ENCODE assay signal across 15 cellular contexts in the genomic region with DNA sequence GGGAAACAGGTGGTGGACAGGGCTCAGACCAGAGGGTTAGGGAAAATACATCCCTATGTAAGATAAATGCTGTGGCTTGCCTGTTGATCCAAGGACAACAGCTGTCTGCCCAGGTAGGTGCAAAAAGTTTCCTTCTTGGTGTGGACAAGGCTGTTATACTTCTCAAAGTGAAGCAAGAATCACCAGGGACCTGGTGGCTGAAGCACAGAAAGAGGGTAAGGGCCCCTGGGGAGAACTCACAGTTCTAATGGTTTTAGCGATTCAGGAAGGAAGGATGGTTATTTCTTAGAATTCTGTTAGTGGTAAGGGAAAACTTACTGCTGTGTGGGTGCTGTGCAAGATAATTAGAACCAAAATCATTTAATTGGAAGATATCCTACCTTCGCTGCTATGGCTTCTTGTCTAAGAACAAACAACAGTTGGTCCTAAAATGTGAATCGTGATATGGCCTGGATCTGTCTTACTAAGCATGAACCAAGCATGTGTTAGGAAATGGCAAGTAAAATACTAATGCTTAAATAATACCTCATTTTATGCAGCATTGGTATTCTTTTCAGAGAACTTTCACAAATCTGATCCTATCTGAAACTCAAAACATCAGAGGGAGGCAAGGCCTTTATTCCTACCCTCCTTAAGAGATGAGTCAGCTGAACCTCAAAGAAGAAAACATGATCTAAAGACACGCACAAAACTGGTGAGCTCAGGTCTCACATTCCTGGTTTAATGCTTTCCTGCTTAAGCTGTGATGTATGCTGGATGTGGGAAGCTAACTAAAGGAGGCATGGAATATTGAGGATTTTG.
DNase-seq lines count a peak whose midpoint lies in the region; ATAC-seq and TF ChIP-seq lines count a peak whose summit lies in the region.
"Had no signal": no experiment of that assay in that cellular context is flagged by ENCODE, and none has a peak within 500 bp of the region (broad histone marks: within the 10 kb centered on the region; RNA-seq: fewer than 3 reads in every experiment).

No MANE protein-coding gene starts in this region.

- DNase-seq in AG09319 (ENCODE audit: extremely low read depth, low read depth) (peak; percentile 29), HS-5 (ENCODE audit: low read depth) (peak; percentile 72), kidney epithelial cell (ENCODE audit: low read depth) (peak; percentile 77), hepatic stellate cell (ENCODE audit: low spot score) (no peak), T1000 (lab: John Stamatoyannopoulos, UW) (no peak), WTC11 (ENCODE audit: low spot score) (no peak)
- no peak for DNase-seq in activated naive CD8-positive, alpha-beta T cell treated with anti-CD3 and anti-CD28 coated beads for 36 hours
- DNase-seq: activated CD4-positive, alpha-beta T cell treated with anti-CD3 and anti-CD28 coated beads, Interleukin-2, amount 50 U/mL, for 1 hour; Caco-2; NCI-H1930; right cardiac atrium; Right ventricle myocardium superior had no signal

- H3K27me3 ChIP-seq in kidney epithelial cell (ENCODE audit: control insufficient read depth, insufficient read depth, low read length): no peaks in the 10 kb centered on the region
- H3K27me3 ChIP-seq: cardiac muscle cell had no signal

- no peaks in the 10 kb centered on the region for H3K36me3 ChIP-seq in kidney epithelial cell (ENCODE audit: control insufficient read depth, insufficient read depth, low read length)
- H3K36me3 ChIP-seq: cardiac muscle cell had no signal

- CTCF ChIA-PET in WTC11 (lab: Charles Lee): no interaction called here

- POLR2A ChIA-PET in WTC11 (lab: Charles Lee): no interaction called here

- H3K9me3 Mint-ChIP-seq in activated naive CD8-positive, alpha-beta T cell treated with anti-CD3 and anti-CD28 coated beads for 36 hours: peaks cover 12% of the 10 kb centered on the region
- H3K9me3 Mint-ChIP-seq in WTC11: peaks cover 17% of the 10 kb centered on the region

- H3K27me3 Mint-ChIP-seq in activated naive CD8-positive, alpha-beta T cell treated with anti-CD3 and anti-CD28 coated beads for 36 hours: no peaks in the 10 kb centered on the region
- no peaks in the 10 kb centered on the region for H3K27me3 Mint-ChIP-seq in WTC11 (ENCODE audit: low read depth)

- peak overlapping the region; percentile 65 for H3K4me3 Mint-ChIP-seq in activated naive CD8-positive, alpha-beta T cell treated with anti-CD3 and anti-CD28 coated beads for 36 hours
- H3K4me3 Mint-ChIP-seq in WTC11: no peak overlapping the region

- TF ChIP-seq CTCF in AG09319 (IDR thresholded peaks at IDR 0.05; ENCODE audit: low read depth, low read length): no peak
- TF ChIP-seq CTCF in kidney epithelial cell (IDR thresholded peaks at IDR 0.05; ENCODE audit: insufficient read depth, low read length, poor library complexity, severe bottlenecking): no peak
- no peak for TF ChIP-seq CTCF in WTC11 (IDR thresholded peaks at IDR 0.05)

- ATAC-seq in HG03521 (IDR thresholded peaks at IDR 0.05; ENCODE audit: unreplicated experiment) (no peak), WTC11 (no peak)
- ATAC-seq: HepG2, right cardiac atrium had no signal

- peaks cover 27% of the 10 kb centered on the region for H3K36me3 Mint-ChIP-seq in activated naive CD8-positive, alpha-beta T cell treated with anti-CD3 and anti-CD28 coated beads for 36 hours
- no peaks in the 10 kb centered on the region for H3K36me3 Mint-ChIP-seq in WTC11

- peak overlapping the region; percentile 88 for H3K27ac Mint-ChIP-seq in activated naive CD8-positive, alpha-beta T cell treated with anti-CD3 and anti-CD28 coated beads for 36 hours
- no peak overlapping the region for H3K27ac Mint-ChIP-seq in WTC11

- peaks cover 20% of the 10 kb centered on the region for H3K4me1 Mint-ChIP-seq in activated naive CD8-positive, alpha-beta T cell treated with anti-CD3 and anti-CD28 coated beads for 36 hours
- 0 out of 2 replicates have a peak, but pooled peaks cover 4% of the 10 kb centered on the region for H3K4me1 Mint-ChIP-seq in WTC11

- H3K4me3 ChIP-seq in kidney epithelial cell (ENCODE audit: low read depth, low read length): no peak overlapping the region
- H3K4me3 ChIP-seq: cardiac muscle cell had no signal

TF ChIP-seq in WTC11, 78 proteins besides CTCF, POLR2A, EP300 and RAD21:
- TF ChIP-seq, protein P1, sequence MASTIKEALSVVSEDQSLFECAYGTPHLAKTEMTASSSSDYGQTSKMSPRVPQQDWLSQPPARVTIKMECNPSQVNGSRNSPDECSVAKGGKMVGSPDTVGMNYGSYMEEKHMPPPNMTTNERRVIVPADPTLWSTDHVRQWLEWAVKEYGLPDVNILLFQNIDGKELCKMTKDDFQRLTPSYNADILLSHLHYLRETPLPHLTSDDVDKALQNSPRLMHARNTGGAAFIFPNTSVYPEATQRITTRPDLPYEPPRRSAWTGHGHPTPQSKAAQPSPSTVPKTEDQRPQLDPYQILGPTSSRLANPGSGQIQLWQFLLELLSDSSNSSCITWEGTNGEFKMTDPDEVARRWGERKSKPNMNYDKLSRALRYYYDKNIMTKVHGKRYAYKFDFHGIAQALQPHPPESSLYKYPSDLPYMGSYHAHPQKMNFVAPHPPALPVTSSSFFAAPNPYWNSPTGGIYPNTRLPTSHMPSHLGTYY (CRISPR knock-in tag; IDR thresholded peaks at IDR 0.05): no peak
- TF ChIP-seq TEAD1 (CRISPR knock-in tag; IDR thresholded peaks at IDR 0.05): no peak
- TF ChIP-seq SMAD3 (CRISPR knock-in tag; IDR thresholded peaks at IDR 0.05; ENCODE audit: borderline replicate concordance): no peak
- TF ChIP-seq JUN (CRISPR knock-in tag; IDR thresholded peaks at IDR 0.05): no peak
- TF ChIP-seq, protein P2, sequence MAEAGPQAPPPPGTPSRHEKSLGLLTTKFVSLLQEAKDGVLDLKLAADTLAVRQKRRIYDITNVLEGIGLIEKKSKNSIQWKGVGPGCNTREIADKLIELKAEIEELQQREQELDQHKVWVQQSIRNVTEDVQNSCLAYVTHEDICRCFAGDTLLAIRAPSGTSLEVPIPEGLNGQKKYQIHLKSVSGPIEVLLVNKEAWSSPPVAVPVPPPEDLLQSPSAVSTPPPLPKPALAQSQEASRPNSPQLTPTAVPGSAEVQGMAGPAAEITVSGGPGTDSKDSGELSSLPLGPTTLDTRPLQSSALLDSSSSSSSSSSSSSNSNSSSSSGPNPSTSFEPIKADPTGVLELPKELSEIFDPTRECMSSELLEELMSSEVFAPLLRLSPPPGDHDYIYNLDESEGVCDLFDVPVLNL (CRISPR knock-in tag; IDR thresholded peaks at IDR 0.05; ENCODE audit: borderline replicate concordance, low read depth): no peak
- TF ChIP-seq, protein P3, sequence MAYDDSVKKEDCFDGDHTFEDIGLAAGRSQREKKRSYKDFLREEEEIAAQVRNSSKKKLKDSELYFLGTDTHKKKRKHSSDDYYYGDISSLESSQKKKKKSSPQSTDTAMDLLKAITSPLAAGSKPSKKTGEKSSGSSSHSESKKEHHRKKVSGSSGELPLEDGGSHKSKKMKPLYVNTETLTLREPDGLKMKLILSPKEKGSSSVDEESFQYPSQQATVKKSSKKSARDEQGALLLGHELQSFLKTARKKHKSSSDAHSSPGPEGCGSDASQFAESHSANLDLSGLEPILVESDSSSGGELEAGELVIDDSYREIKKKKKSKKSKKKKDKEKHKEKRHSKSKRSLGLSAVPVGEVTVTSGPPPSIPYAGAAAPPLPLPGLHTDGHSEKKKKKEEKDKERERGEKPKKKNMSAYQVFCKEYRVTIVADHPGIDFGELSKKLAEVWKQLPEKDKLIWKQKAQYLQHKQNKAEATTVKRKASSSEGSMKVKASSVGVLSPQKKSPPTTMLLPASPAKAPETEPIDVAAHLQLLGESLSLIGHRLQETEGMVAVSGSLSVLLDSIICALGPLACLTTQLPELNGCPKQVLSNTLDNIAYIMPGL (CRISPR knock-in tag; IDR thresholded peaks at IDR 0.05): no peak
- TF ChIP-seq TEAD4 (CRISPR knock-in tag; IDR thresholded peaks at IDR 0.05): no peak

Comparison
In these comparisons a context has a peak if more than half of its experiments do, and no peak if none do; other contexts are left out.
1. DNase-seq: peak in AG09319 (single experiment), HS-5 (single experiment) and kidney epithelial cell (single experiment); none in activated naive CD8-positive, alpha-beta T cell treated with anti-CD3 and anti-CD28 coated beads for 36 hours (single experiment), hepatic stellate cell (single experiment), T1000 (single experiment) and WTC11 (single experiment).